ENCODE assay signal across 9 cellular contexts in the genomic region with DNA sequence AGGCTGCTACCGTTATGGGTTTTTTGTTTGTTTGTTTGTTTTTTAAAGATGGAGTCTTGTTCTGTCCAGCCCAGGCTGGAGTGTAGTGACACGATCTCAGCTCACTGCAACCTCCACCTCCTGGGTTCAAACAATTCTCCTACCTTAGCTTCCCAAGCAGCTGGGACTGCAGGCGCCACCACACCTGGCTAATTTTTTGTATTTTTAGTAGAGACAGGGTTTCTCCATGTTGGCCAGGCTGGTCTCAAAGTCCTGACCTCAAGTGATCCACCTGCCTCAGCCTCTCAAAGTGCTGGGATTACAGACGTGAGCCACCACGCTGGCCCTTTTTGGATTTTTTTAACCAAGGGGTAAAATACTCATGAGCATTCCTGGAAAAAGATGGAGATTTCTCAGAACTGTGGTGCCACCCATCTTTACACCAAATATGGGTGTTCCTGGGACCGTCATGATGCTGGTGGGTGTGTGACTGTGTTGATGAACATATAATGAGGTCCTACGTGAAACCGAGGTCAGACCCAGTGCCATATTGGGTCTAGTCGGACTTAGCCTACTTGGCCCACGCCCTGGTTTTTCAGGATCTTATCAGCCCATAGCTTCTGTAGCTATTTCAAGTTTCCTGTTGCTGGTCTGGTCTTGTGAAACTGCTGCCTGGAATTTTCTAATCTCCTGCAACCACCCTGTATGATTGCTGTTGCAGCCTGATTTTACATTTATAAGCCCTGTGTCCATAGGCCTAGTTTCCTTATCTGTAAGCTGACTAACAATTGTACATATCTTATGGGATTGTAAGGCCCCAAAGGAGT. TPM values are rescaled to one million over a fixed set of nuclear protein-coding genes. Genes with fewer than 3 reads are reported as not detected.
DNase-seq lines count a peak whose midpoint lies in the region; ATAC-seq, FAIRE-seq and TF ChIP-seq lines count a peak whose summit lies in the region.
"Had no signal": no experiment of that assay in that cellular context is flagged by ENCODE, and none has a peak within 500 bp of the region (broad histone marks: within the 10 kb centered on the region; RNA-seq: fewer than 3 reads in every experiment).

No MANE protein-coding gene starts in this region.

- peaks cover 0 to 3% of the 10 kb centered on the region in 2 donors for H3K4me1 ChIP-seq in small intestine (ENCODE audit: control insufficient read depth in 2 of 2, insufficient read depth in 1 of 2, low read depth in 1 of 2, low read length in 1 of 2)

- no peak for TF ChIP-seq CTCF in fibroblast of villous mesenchyme (IDR thresholded peaks at IDR 0.05; ENCODE audit: insufficient read depth, low read depth, low read length)

- DNase-seq in GM03348 (ENCODE audit: low spot score) (peak; percentile 27), UCSD-AML1 (lab: John Stamatoyannopoulos, UW; ENCODE audit: unreplicated experiment) (peak; percentile 70), fibroblast of villous mesenchyme (ENCODE audit: low read depth) (peak; percentile 98), small intestine (peak; percentile 75), NCI-H2196 (lab: John Stamatoyannopoulos, UW; ENCODE audit: unreplicated experiment) (no peak), head of caudate nucleus (no peak)
- DNase-seq: kidney had no signal

- ATAC-seq in HG03520 (IDR thresholded peaks at IDR 0.05; ENCODE audit: unreplicated experiment) (no peak), GM21576 (IDR thresholded peaks at IDR 0.05; ENCODE audit: unreplicated experiment) (no peak)

- FAIRE-seq in small intestine (lab: Jason Lieb, UNC): no peak
- FAIRE-seq: kidney had no signal

- WGBS in small intestine, 3 donors: 56 to 70% (median 69%) methylated on average over 10 of the region's 10 CpGs

- H3K27me3 ChIP-seq in small intestine (ENCODE audit: control insufficient read depth in 2 of 2, insufficient read depth in 2 of 2, low read length in 2 of 2): no peaks in the 10 kb centered on the region

- no peaks in the 10 kb centered on the region for H3K9me3 ChIP-seq in small intestine (ENCODE audit: control insufficient read depth, low read depth)

- intact Hi-C loops in head of caudate nucleus (cut with DNase I): no loop called here

- H3K4me3 ChIP-seq in fibroblast of villous mesenchyme (ENCODE audit: low read depth, low read length) (no peak overlapping the region), small intestine (ENCODE audit: low read depth in 1 of 2, low read length in 2 of 2) (no peak overlapping the region)

- H3K36me3 ChIP-seq in small intestine (ENCODE audit: control insufficient read depth in 2 of 2, insufficient read depth in 2 of 2, low read length in 2 of 2): peaks cover 4 to 8% of the 10 kb centered on the region in 2 donors

- peak overlapping the region; percentile 2 to 44 for H3K27ac ChIP-seq in small intestine (ENCODE audit: low read depth in 1 of 2, low read length in 1 of 2)

RNA-seq across cellular contexts. Expression of gene PPP1R15A, which starts 6.2 kb away (rescaled TPM):
- total RNA-seq in fibroblast of villous mesenchyme: 63.9 and 76.0 TPM in 2 replicates
- 10 to 100 TPM; 52.8 to 61.1 (median 60.1) TPM for polyA plus RNA-seq in small intestine

RNA-seq across cellular contexts. Expression of gene PLEKHA4, which starts 10.0 kb away (rescaled TPM):
- 6.0 and 12.2 TPM in 2 replicates for total RNA-seq in fibroblast of villous mesenchyme
- 10 to 100 TPM in 2 of 3 donors, 1 to 10 TPM in 1; 4.0 to 20.3 (median 17.3) TPM for polyA plus RNA-seq in small intestine

RNA-seq across cellular contexts. Expression of gene TULP2, which starts 20.1 kb away (rescaled TPM):
- 0.32 TPM in 1 of 2 replicates, not detected in the other for total RNA-seq in fibroblast of villous mesenchyme
- under 1 TPM in 1 of 3 donors, not detected in 2; 0.10 TPM for polyA plus RNA-seq in small intestine
- total RNA-seq: kidney had no signal

RNA-seq across cellular contexts. Expression of gene NUCB1, which starts 21.7 kb away (rescaled TPM):
- total RNA-seq in fibroblast of villous mesenchyme: 139 and 154 TPM in 2 replicates
- polyA plus RNA-seq in small intestine: 100 to 1,000 TPM; 102 to 359 (median 178) TPM

RNA-seq across cellular contexts. Expression of gene HSD17B14, which starts 42.1 kb away (rescaled TPM):
- 12.2 and 13.8 TPM in 2 replicates for total RNA-seq in fibroblast of villous mesenchyme
- 10 to 100 TPM in 1 of 3 donors, 1 to 10 TPM in 1, not detected in 1; 4.4 to 11.6 TPM for polyA plus RNA-seq in small intestine

Comparison
In these comparisons a context has a peak if more than half of its experiments do, and no peak if none do; other contexts are left out.
1. DNase-seq: peak in GM03348 (single experiment), UCSD-AML1 (single experiment), fibroblast of villous mesenchyme (single experiment) and small intestine (single experiment); none in NCI-H2196 (single experiment) and head of caudate nucleus (0 of 42).